8 cellular contexts compared by ENCODE assay signal in genomic region chr19:10118960-10119359, GRCh38. TPM values are rescaled to one million over a fixed set of nuclear protein-coding genes. Genes with fewer than 3 reads are reported as not detected.
A peak's percentile ranks its signal among the peaks of the same experiment; 100 is the strongest.
DNase-seq lines count a peak whose midpoint lies in the region; ATAC-seq and TF ChIP-seq lines count a peak whose summit lies in the region.

No MANE protein-coding gene starts in this region.

- H3K9me3 ChIP-seq in right atrium auricular region, result no peaks in the 10 kb centered on the region
- no peaks in the 10 kb centered on the region for H3K9me3 ChIP-seq in mesenchymal stem cell (ENCODE audit: control insufficient read depth, low read length)
- no peaks in the 10 kb centered on the region for H3K9me3 ChIP-seq in aorta (ENCODE audit: control insufficient read depth, low read length)

- H3K27ac ChIP-seq in right atrium auricular region (peak overlapping the region in 1 of 2 donors; percentile 81), mesenchymal stem cell (ENCODE audit: low read length, poor library complexity, severe bottlenecking) (peak overlapping the region; percentile 90), aorta (ENCODE audit: low read depth in 1 of 2, low read length in 2 of 2) (no peak overlapping the region)

- peak overlapping the region; percentile 53 for H3K4me2 ChIP-seq in mesenchymal stem cell (ENCODE audit: low read length, poor library complexity, severe bottlenecking)

- H3K79me1 ChIP-seq in mesenchymal stem cell (replicated peaks; ENCODE audit: low read length, poor library complexity, severe bottlenecking), result peaks cover 26% of the 10 kb centered on the region

- 58% methylated on average over 12 of the region's 12 CpGs for WGBS in mesenchymal stem cell
- 45% methylated on average over 12 of the region's 12 CpGs for WGBS in aorta, 2 donors

- peak overlapping the region; percentile 37 for H2AK5ac ChIP-seq in mesenchymal stem cell (ENCODE audit: low read length, severe bottlenecking)

- H2BK5ac ChIP-seq in mesenchymal stem cell (ENCODE audit: low read depth, low read length, poor library complexity, severe bottlenecking), result no peak overlapping the region

- no peak overlapping the region for H2BK15ac ChIP-seq in mesenchymal stem cell (ENCODE audit: low read depth, poor library complexity, severe bottlenecking)

- peaks cover 44% of the 10 kb centered on the region for H3K36me3 ChIP-seq in right atrium auricular region
- H3K36me3 ChIP-seq in mesenchymal stem cell (ENCODE audit: control insufficient read depth in 1 of 2, insufficient read depth in 2 of 2, low read depth in 1 of 2, low read length in 2 of 2), result peaks cover 43 to 48% of the 10 kb centered on the region in 2 experiments
- peaks cover 0 to 2% of the 10 kb centered on the region in 2 donors for H3K36me3 ChIP-seq in aorta (ENCODE audit: control insufficient read depth in 1 of 2, insufficient read depth in 2 of 2, low read length in 1 of 2)

- no peak overlapping the region for H2BK12ac ChIP-seq in mesenchymal stem cell (ENCODE audit: low read length in 2 of 2)

- in situ Hi-C loops in astrocyte of the cerebellum (cut with HindIII; ENCODE audit: low sequenced_read_pairs), result no loop called here

- peaks cover 0 to 18% of the 10 kb centered on the region in 2 donors for H3K4me1 ChIP-seq in right atrium auricular region
- peaks cover 14% of the 10 kb centered on the region for H3K4me1 ChIP-seq in mesenchymal stem cell (ENCODE audit: control insufficient read depth, insufficient read depth, low read depth, low read length)
- H3K4me1 ChIP-seq in aorta (ENCODE audit: control insufficient read depth in 1 of 2, insufficient read depth in 2 of 2, low read length in 2 of 2), result no peaks in the 10 kb centered on the region

- intact Hi-C loops in cardiac septum (cut with DNase I), result loop anchor here (10.0 kb wide), 1 partner anchor 184 kb away; the partner anchor contains the start of gene OLFM2
- intact Hi-C loops in aorta (cut with DNase I), result loop anchor here in 1 of 2 donors (10.0 kb wide), 1 partner anchor 184 kb away; the partner anchor contains the start of gene OLFM2

- no peak overlapping the region for H3K14ac ChIP-seq in mesenchymal stem cell (ENCODE audit: low read length in 2 of 2)

- peak overlapping the region; percentile 81 to 95 for H3K4me3 ChIP-seq in right atrium auricular region
- H3K4me3 ChIP-seq in astrocyte of the cerebellum (ENCODE audit: low read depth, low read length), result peak overlapping the region; percentile 96
- peak overlapping the region; percentile 87 to 95 for H3K4me3 ChIP-seq in mesenchymal stem cell (ENCODE audit: insufficient read depth in 1 of 2, low read depth in 1 of 2, low read length in 2 of 2)
- H3K4me3 ChIP-seq in aorta (ENCODE audit: low read length in 2 of 2), result peak overlapping the region; percentile 58 to 64

- TF ChIP-seq CTCF in right atrium auricular region (IDR thresholded peaks at IDR 0.05) (no peak), astrocyte of the cerebellum (IDR thresholded peaks at IDR 0.05; ENCODE audit: low read depth, low read length, missing control alignments) (no peak)

- H2BK120ac ChIP-seq in mesenchymal stem cell (ENCODE audit: low read depth, low read length), result peak overlapping the region; percentile 45

- peak overlapping the region in 1 of 2 experiments; percentile 57 for H3K18ac ChIP-seq in mesenchymal stem cell (ENCODE audit: low read depth in 1 of 2, low read length in 2 of 2)

- no peak for ATAC-seq in aorta (ENCODE audit: low FRiP score)
- ATAC-seq in GM21528 (IDR thresholded peaks at IDR 0.05; ENCODE audit: low FRiP score, unreplicated experiment), result no peak
- no peak for ATAC-seq in HG03457 (IDR thresholded peaks at IDR 0.05; ENCODE audit: unreplicated experiment)

- DNase-seq in right atrium auricular region (ENCODE audit: low spot score) (no peak), cardiac septum (ENCODE audit: low spot score) (no peak), astrocyte of the cerebellum (ENCODE audit: low read depth) (no peak), mesenchymal stem cell (peak; percentile 23), aorta (no peak)
- DNase-seq in activated effector memory CD4-positive, alpha-beta T cell treated with anti-CD3 and anti-CD28 coated beads, Interleukin-2, amount 50 U/mL, for 16 hours, result no peak

- peak overlapping the region; percentile 88 for H4K91ac ChIP-seq in mesenchymal stem cell (ENCODE audit: low read length)

- no peak overlapping the region for H2AFZ ChIP-seq in mesenchymal stem cell (ENCODE audit: low read depth, low read length)

- peak overlapping the region; percentile 96 for H3K9ac ChIP-seq in mesenchymal stem cell (ENCODE audit: low read length)

- peak overlapping the region; percentile 96 for H4K8ac ChIP-seq in mesenchymal stem cell (ENCODE audit: low read length)

- H3K4ac ChIP-seq in mesenchymal stem cell (ENCODE audit: low read depth in 1 of 2, low read length in 2 of 2), result peak overlapping the region; percentile 46 to 80

- H3K27me3 ChIP-seq in right atrium auricular region (no peaks in the 10 kb centered on the region), mesenchymal stem cell (ENCODE audit: control insufficient read depth in 1 of 2, insufficient read depth in 1 of 2, low read length in 2 of 2) (no peaks in the 10 kb centered on the region), aorta (ENCODE audit: control insufficient read depth in 1 of 2, insufficient read depth in 2 of 2, low read length in 1 of 2) (no peaks in the 10 kb centered on the region)

- no peak overlapping the region for H3K23ac ChIP-seq in mesenchymal stem cell (ENCODE audit: low read length in 2 of 2)

RNA-seq across cellular contexts. Expression of gene EIF3G, which starts 0.7 kb away (rescaled TPM):
- total RNA-seq in right atrium auricular region (100 to 1,000 TPM; 163 to 240 TPM), cardiac septum (126 TPM), aorta (100 to 1,000 TPM; 143 to 176 TPM)
- 167 TPM for polyA plus RNA-seq in mesenchymal stem cell (2013, experiment 1 of 2)
- polyA plus RNA-seq in mesenchymal stem cell (2013, experiment 2 of 2), result 162 TPM
- polyA plus RNA-seq in aorta, result 100 to 1,000 TPM; 162 to 319 TPM

RNA-seq across cellular contexts. Expression of gene P2RY11, which starts 7.5 kb away (rescaled TPM):
- total RNA-seq in right atrium auricular region (1 to 10 TPM in 1 of 2 donors, under 1 TPM in 1; 0.30 to 3.9 TPM), cardiac septum (10.0 TPM), aorta (10 to 100 TPM in 1 of 2 donors, 1 to 10 TPM in 1; 9.7 to 10.5 TPM)
- 3.2 TPM for polyA plus RNA-seq in mesenchymal stem cell (2013, experiment 1 of 2)
- 3.4 TPM for polyA plus RNA-seq in mesenchymal stem cell (2013, experiment 2 of 2)
- polyA plus RNA-seq in aorta, result 10 to 100 TPM in 1 of 2 donors, 1 to 10 TPM in 1; 5.3 to 16.0 TPM

RNA-seq across cellular contexts. Expression of gene PPAN, which starts 12.8 kb away (rescaled TPM):
- 10 to 100 TPM; 12.7 to 23.2 TPM for total RNA-seq in right atrium auricular region
- total RNA-seq in cardiac septum, result 29.5 TPM
- 15.8 TPM for polyA plus RNA-seq in mesenchymal stem cell (2013, experiment 1 of 2)
- polyA plus RNA-seq in mesenchymal stem cell (2013, experiment 2 of 2), result 15.0 TPM
- total RNA-seq in aorta, result 10 to 100 TPM; 24.3 to 30.9 TPM
- polyA plus RNA-seq in aorta, result 10 to 100 TPM; 13.1 to 24.7 TPM

RNA-seq across cellular contexts. Expression of gene ANGPTL6, which starts 16.5 kb away (rescaled TPM):
- under 1 TPM in 1 of 2 donors, not detected in 1; 0.31 TPM for total RNA-seq in right atrium auricular region
- total RNA-seq in cardiac septum, result 0.19 TPM
- polyA plus RNA-seq in mesenchymal stem cell (2013, experiment 1 of 2), result 0.11 TPM
- polyA plus RNA-seq in mesenchymal stem cell (2013, experiment 2 of 2), result 0.16 TPM
- total RNA-seq in aorta, result under 1 TPM; 0.19 to 0.24 TPM
- polyA plus RNA-seq in aorta, result under 1 TPM; 0.41 to 0.63 TPM

RNA-seq across cellular contexts. Expression of gene SHFL, which starts 32.8 kb away (rescaled TPM):
- 10 to 100 TPM; 11.6 to 16.8 TPM for total RNA-seq in right atrium auricular region
- total RNA-seq in cardiac septum, result 9.4 TPM
- 41.6 TPM for polyA plus RNA-seq in mesenchymal stem cell (2013, experiment 1 of 2)
- 41.6 TPM for polyA plus RNA-seq in mesenchymal stem cell (2013, experiment 2 of 2)
- total RNA-seq in aorta, result 10 to 100 TPM; 32.1 to 50.5 TPM
- 10 to 100 TPM; 20.3 to 70.2 TPM for polyA plus RNA-seq in aorta
